ENCODE assay signal across 8 cellular contexts in the genomic region with DNA sequence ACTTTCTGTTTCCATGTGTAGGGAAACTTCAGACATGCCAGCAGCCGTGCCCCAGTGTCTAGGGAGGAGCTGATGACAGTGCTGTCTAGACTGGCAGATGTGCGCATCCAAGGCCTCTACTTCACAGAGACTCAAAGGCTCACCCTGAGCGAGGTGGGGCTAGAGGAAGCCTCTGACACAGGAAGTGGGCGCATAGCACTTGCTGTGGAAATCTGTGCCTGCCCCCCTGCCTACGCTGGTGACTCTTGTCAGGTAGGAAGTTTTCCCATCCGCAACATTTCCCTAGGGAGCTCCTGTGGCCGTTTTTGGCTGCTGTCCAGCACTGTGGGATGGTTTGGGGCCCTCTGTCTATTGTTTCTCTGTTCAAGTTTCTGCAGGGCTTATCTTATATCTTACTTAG.
DNase-seq lines count a peak whose midpoint lies in the region; ATAC-seq and TF ChIP-seq lines count a peak whose summit lies in the region.

No MANE protein-coding gene starts in this region.

- no peak overlapping the region for H3K56ac ChIP-seq in mesendoderm (ENCODE audit: low read length)

- 71% methylated on average over 7 of the region's 7 CpGs for WGBS in esophagus muscularis mucosa
- no CpG with 5 or more reads among the region's 7 CpGs for WGBS in mesendoderm (ENCODE audit: extremely low coverage, insufficient coverage, low lambda C conversion rate)

- no peak overlapping the region for H2BK5ac ChIP-seq in mesendoderm (ENCODE audit: low read length)

- intact Hi-C loops in left cardiac atrium (cut with DNase I) = no loop called here
- intact Hi-C loops in esophagus muscularis mucosa (cut with DNase I) = no loop called here
- intact Hi-C loops in left lung (cut with DNase I) = no loop called here

- H3K4me3 ChIP-seq in right atrium auricular region (no peak overlapping the region), esophagus muscularis mucosa (no peak overlapping the region), left lung (no peak overlapping the region), mesendoderm (ENCODE audit: low read length) (no peak overlapping the region)

- H3K4ac ChIP-seq in mesendoderm (ENCODE audit: low read depth, low read length) = no peak overlapping the region

- H2BK15ac ChIP-seq in mesendoderm (replicated peaks; ENCODE audit: low read depth) = no peak overlapping the region

- H4K8ac ChIP-seq in mesendoderm (ENCODE audit: low read depth, low read length) = no peak overlapping the region

- no peak for TF ChIP-seq CTCF in right atrium auricular region (IDR thresholded peaks at IDR 0.05)
- TF ChIP-seq CTCF in esophagus muscularis mucosa (IDR thresholded peaks at IDR 0.05) = no peak
- no peak for TF ChIP-seq CTCF in left lung (IDR thresholded peaks at IDR 0.05)

- TF ChIP-seq POLR2A in esophagus muscularis mucosa (IDR thresholded peaks at IDR 0.05; ENCODE audit: low read depth) = no peak

- no peaks in the 10 kb centered on the region for H3K79me2 ChIP-seq in mesendoderm (ENCODE audit: control insufficient read depth, insufficient read depth, low read length)

- no peak for DNase-seq in left cardiac atrium
- no peak for DNase-seq in right atrium auricular region (ENCODE audit: low spot score)
- DNase-seq in M059J (ENCODE audit: low read depth) = peak; percentile 63
- peak; percentile 60 to 62 for DNase-seq in activated CD4-positive, alpha-beta T cell treated with anti-CD3 and anti-CD28 coated beads, Interleukin-2, amount 50 U/mL, for 4 hours
- peak; percentile 77 for DNase-seq in esophagus muscularis mucosa (ENCODE audit: extremely low spot score)
- peak; percentile 42 to 45 for DNase-seq in stimulated activated CD8-positive, alpha-beta memory T cell treated with anti-CD3 and anti-CD28 coated beads, Interleukin-7, amount 100 ng/mL, for 1 hour (ENCODE audit: low read depth in 2 of 2)
- DNase-seq in left lung = no peak
- no peak for DNase-seq in mesendoderm

- H3K4me2 ChIP-seq in mesendoderm (ENCODE audit: low read length) = no peak overlapping the region

- H2BK120ac ChIP-seq in mesendoderm (ENCODE audit: low read depth, low read length) = no peak overlapping the region

- no peak overlapping the region for H3K9ac ChIP-seq in mesendoderm (ENCODE audit: low read length)

- H3K4me1 ChIP-seq in right atrium auricular region (no peaks in the 10 kb centered on the region), esophagus muscularis mucosa (peaks cover 0 to 12% (median 7%) of the 10 kb centered on the region in 4 donors), left lung (no peaks in the 10 kb centered on the region), mesendoderm (ENCODE audit: control insufficient read depth, low read depth, low read length) (no peaks in the 10 kb centered on the region)

- ATAC-seq in left cardiac atrium (peak; percentile 23), left lung (no peak)

- no peak overlapping the region for H4K5ac ChIP-seq in mesendoderm (ENCODE audit: low read length)

- H3K9me3 ChIP-seq in right atrium auricular region = no peaks in the 10 kb centered on the region
- H3K9me3 ChIP-seq in esophagus muscularis mucosa = no peaks in the 10 kb centered on the region
- H3K9me3 ChIP-seq in left lung = no peaks in the 10 kb centered on the region

- no peak for TF ChIP-seq EP300 in esophagus muscularis mucosa (IDR thresholded peaks at IDR 0.05)

- no peak overlapping the region for H3K27ac ChIP-seq in right atrium auricular region
- H3K27ac ChIP-seq in esophagus muscularis mucosa (replicated peaks in 1 of 4) = no peak overlapping the region
- H3K27ac ChIP-seq in left lung = no peak overlapping the region
- no peak overlapping the region for H3K27ac ChIP-seq in mesendoderm (ENCODE audit: low read depth, low read length)

- no peak overlapping the region for H2AK5ac ChIP-seq in mesendoderm (ENCODE audit: low read length)

- no peak overlapping the region for H3K18ac ChIP-seq in mesendoderm (ENCODE audit: low read length)

- no peaks in the 10 kb centered on the region for H3K79me1 ChIP-seq in mesendoderm (ENCODE audit: low read length)

- H3K23ac ChIP-seq in mesendoderm (ENCODE audit: low read length) = no peak overlapping the region

- H3K27me3 ChIP-seq in right atrium auricular region = no peaks in the 10 kb centered on the region
- H3K27me3 ChIP-seq in esophagus muscularis mucosa = no peaks in the 10 kb centered on the region
- H3K27me3 ChIP-seq in left lung = no peaks in the 10 kb centered on the region
- H3K27me3 ChIP-seq in mesendoderm (ENCODE audit: insufficient read depth, low read length, poor library complexity) = no peaks in the 10 kb centered on the region

- H3K36me3 ChIP-seq in right atrium auricular region = no peaks in the 10 kb centered on the region
- H3K36me3 ChIP-seq in esophagus muscularis mucosa = peaks cover 0 to 20% (median 2%) of the 10 kb centered on the region in 4 donors
- H3K36me3 ChIP-seq in left lung = no peaks in the 10 kb centered on the region
- H3K36me3 ChIP-seq in mesendoderm (ENCODE audit: control insufficient read depth, insufficient read depth, low read length) = no peaks in the 10 kb centered on the region

Comparison
In these comparisons a context has a peak if more than half of its experiments do, and no peak if none do; other contexts are left out.
1. DNase-seq: peak in M059J (single experiment), activated CD4-positive, alpha-beta T cell treated with anti-CD3 and anti-CD28 coated beads, Interleukin-2, amount 50 U/mL, for 4 hours (2 of 2), esophagus muscularis mucosa (single experiment) and stimulated activated CD8-positive, alpha-beta memory T cell treated with anti-CD3 and anti-CD28 coated beads, Interleukin-7, amount 100 ng/mL, for 1 hour (2 of 2); none in left cardiac atrium (single experiment), right atrium auricular region (single experiment), left lung (0 of 2) and mesendoderm (single experiment).